In the genomic region with DNA sequence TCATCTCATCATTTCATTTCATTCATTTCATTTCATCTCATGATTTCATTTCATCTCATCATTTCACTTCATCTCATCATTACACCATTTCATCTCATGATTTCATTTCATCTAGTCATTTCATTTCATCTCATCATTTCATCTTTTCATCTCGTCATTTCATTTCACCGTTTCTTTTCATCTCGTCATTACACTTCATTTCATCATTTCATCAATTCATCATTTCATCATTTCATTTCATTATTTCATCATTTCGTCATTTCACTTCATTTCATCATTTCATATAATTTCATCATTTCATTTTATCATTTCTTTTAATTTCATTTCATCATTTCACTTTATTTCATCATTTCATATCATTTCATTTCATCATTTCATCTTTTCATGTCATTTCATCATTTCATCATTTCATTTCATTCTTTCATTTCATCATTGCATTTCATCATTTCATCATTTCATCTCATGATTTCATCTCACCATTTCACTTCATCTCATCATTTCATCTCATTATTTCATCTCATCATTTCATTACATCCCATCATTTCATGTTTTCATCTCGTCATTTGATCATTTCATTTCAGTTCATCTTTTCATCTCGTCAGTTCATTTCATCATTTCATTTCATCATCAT, we compare ENCODE assay signal across 7 cellular contexts. TPM values are rescaled to one million over a fixed set of nuclear protein-coding genes. Genes with fewer than 3 reads are reported as not detected.
"Had no signal": no experiment of that assay in that cellular context is flagged by ENCODE, and none has a peak within 500 bp of the region (broad histone marks: within the 10 kb centered on the region; RNA-seq: fewer than 3 reads in every experiment).

No MANE protein-coding gene starts in this region.

RNA-seq across cellular contexts. Expression of a gene that starts 30.6 kb away (rescaled TPM):
- total RNA-seq: activated CD4-positive, alpha-beta memory T cell treated with anti-CD3 and anti-CD28 coated beads, Interleukin-2, amount 10 ng/mL, durations not matched to agents 7 days and 5 days; activated T-helper 2 cell treated with anti-CD3 and anti-CD28 coated beads, Interferon-gamma antibody, Interleukin-2, Interleukin-4, amounts not matched to agents 10 μg/mL and 5 μg/mL and 100 μg/mL, durations not matched to agents 14 hours and 24 hours and 36 hours; cardiac muscle cell; NCI-H460; T-cell; T-helper 2 cell treated with Interferon-gamma antibody and Interleukin-4, amounts not matched to agents 100 ng/mL and 5 ng/mL, for 36 hours had no signal
- polyA plus RNA-seq: cardiac muscle cell, IgD-negative memory B cell had no signal
